In the genomic region with DNA sequence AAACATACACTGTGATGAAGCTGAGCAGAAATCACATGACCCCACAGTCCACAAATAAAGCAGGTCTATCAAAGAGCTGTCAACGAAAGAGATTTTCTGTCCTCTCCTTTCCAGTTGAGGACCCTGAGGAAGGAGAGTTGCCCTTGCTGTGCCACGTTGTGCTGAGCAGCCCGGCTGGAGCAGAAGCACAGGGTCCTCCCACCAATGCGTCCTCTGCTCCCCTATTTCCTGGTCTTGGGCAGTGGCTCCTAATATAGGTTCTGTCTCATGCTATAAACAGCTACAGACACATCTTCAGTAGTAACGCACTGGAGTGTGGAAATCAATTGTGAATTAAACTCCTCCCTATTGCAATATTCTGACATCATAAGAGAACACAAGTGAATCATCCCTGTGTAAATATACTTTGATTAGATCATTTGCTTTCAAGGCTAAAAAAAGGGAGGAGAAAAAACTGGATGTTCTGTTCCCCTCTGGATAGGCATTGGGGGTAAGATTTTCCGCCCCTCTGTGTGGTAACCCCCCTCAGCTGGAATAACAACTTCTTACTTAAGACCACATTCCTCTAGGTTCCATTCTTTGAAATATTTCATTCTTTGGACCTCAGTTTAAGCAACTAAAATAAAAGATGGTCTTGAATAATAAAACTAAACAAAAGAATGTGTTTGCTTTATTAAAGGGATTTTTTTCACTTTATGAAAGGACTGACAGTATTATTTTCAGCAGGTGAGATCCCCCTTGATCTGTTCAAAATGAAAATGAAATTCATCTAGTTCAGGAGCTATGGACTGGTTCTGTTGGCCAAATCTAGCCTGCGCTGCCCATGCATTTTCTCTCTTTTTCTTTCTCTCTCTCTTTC, we compare ENCODE assay signal across 1 cellular context.
A peak's percentile ranks its signal among the peaks of the same experiment; 100 is the strongest.
TF ChIP-seq lines count a peak whose summit lies in the region.

No MANE protein-coding gene starts in this region.

TF ChIP-seq in HepG2, 621 proteins besides CTCF, POLR2A, EP300 and RAD21 (continued from another document and continues in another):
- TF ChIP-seq FOXA1 (IDR thresholded peaks at IDR 0.05) (peak; percentile 40; the same call in 1 of the 2 replicates), FOXA1 (CRISPR knock-in tag; IDR thresholded peaks at IDR 0.05) (peak; percentile 71), ATF6 (CRISPR knock-in tag; conservative IDR thresholded peaks at IDR 0.05) (no peak), ELF1 (CRISPR knock-in tag; IDR thresholded peaks at IDR 0.05) (peak; percentile 22; the same call in 1 of the 2 replicates), YY1 (IDR thresholded peaks at IDR 0.05; ENCODE audit: insufficient read depth, insufficient replicate concordance, low read depth, low read length) (no peak), ZNF235 (CRISPR knock-in tag; IDR thresholded peaks at IDR 0.05; ENCODE audit: borderline replicate concordance) (no peak), GABPB1 (CRISPR knock-in tag; IDR thresholded peaks at IDR 0.05) (no peak), RNF219 (CRISPR knock-in tag; IDR thresholded peaks at IDR 0.05) (no peak), USF2 (IDR thresholded peaks at IDR 0.05; ENCODE audit: low read depth, low read length) (no peak), USF2 (CRISPR knock-in tag; IDR thresholded peaks at IDR 0.05; ENCODE audit: borderline replicate concordance) (no peak), ZBTB21 (CRISPR knock-in tag; IDR thresholded peaks at IDR 0.05) (peak; percentile 82; the same call in 1 of the 2 replicates), ATF4 (CRISPR knock-in tag; IDR thresholded peaks at IDR 0.05) (peak in 1 of 2 experiments; percentile 91; a peak in 2 of 4 replicates), MYNN (CRISPR knock-in tag; IDR thresholded peaks at IDR 0.05; ENCODE audit: low read depth) (no peak), FOSL2 (CRISPR knock-in tag; IDR thresholded peaks at IDR 0.05) (peak; percentile 92), DR1 (CRISPR knock-in tag; IDR thresholded peaks at IDR 0.05) (no peak), THYN1 (CRISPR knock-in tag; IDR thresholded peaks at IDR 0.05; ENCODE audit: borderline replicate concordance, low read depth) (no peak), PRDM15 (CRISPR knock-in tag; IDR thresholded peaks at IDR 0.05) (no peak), JUNB (CRISPR knock-in tag; IDR thresholded peaks at IDR 0.05; ENCODE audit: borderline replicate concordance) (peak; percentile 83; the same call in 1 of the 2 replicates), ELF3 (CRISPR knock-in tag; IDR thresholded peaks at IDR 0.05) (peak; percentile 68), RFX5 (IDR thresholded peaks at IDR 0.05; ENCODE audit: low read depth, low read length) (no peak), HNF4A (CRISPR knock-in tag; IDR thresholded peaks at IDR 0.05) (no peak), EED (CRISPR knock-in tag; IDR thresholded peaks at IDR 0.05) (no peak), MEF2D (CRISPR knock-in tag; IDR thresholded peaks at IDR 0.05) (0 out of 2 replicates have a peak, but pooled peaks have one; percentile 28), MAF1 (CRISPR knock-in tag; IDR thresholded peaks at IDR 0.05; ENCODE audit: borderline replicate concordance) (no peak), TBP (CRISPR knock-in tag; IDR thresholded peaks at IDR 0.05) (no peak), NR2F1 (CRISPR knock-in tag; IDR thresholded peaks at IDR 0.05) (0 out of 4 replicates have a peak, but pooled peaks of 1 of the 2 experiments have one; percentile 3), ZNF552 (CRISPR knock-in tag; IDR thresholded peaks at IDR 0.05; ENCODE audit: borderline replicate concordance) (no peak), SRSF9 (IDR thresholded peaks at IDR 0.05; ENCODE audit: borderline replicate concordance, insufficient read depth, low read depth, low read length, poor library complexity, severe bottlenecking) (no peak), U2AF2 (IDR thresholded peaks at IDR 0.05; ENCODE audit: low read depth, low read length) (no peak)
- TF ChIP-seq, protein P1, sequence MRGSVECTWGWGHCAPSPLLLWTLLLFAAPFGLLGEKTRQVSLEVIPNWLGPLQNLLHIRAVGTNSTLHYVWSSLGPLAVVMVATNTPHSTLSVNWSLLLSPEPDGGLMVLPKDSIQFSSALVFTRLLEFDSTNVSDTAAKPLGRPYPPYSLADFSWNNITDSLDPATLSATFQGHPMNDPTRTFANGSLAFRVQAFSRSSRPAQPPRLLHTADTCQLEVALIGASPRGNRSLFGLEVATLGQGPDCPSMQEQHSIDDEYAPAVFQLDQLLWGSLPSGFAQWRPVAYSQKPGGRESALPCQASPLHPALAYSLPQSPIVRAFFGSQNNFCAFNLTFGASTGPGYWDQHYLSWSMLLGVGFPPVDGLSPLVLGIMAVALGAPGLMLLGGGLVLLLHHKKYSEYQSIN (CRISPR knock-in tag; IDR thresholded peaks at IDR 0.05; ENCODE audit: borderline replicate concordance) = no peak
- TF ChIP-seq, protein P2, sequence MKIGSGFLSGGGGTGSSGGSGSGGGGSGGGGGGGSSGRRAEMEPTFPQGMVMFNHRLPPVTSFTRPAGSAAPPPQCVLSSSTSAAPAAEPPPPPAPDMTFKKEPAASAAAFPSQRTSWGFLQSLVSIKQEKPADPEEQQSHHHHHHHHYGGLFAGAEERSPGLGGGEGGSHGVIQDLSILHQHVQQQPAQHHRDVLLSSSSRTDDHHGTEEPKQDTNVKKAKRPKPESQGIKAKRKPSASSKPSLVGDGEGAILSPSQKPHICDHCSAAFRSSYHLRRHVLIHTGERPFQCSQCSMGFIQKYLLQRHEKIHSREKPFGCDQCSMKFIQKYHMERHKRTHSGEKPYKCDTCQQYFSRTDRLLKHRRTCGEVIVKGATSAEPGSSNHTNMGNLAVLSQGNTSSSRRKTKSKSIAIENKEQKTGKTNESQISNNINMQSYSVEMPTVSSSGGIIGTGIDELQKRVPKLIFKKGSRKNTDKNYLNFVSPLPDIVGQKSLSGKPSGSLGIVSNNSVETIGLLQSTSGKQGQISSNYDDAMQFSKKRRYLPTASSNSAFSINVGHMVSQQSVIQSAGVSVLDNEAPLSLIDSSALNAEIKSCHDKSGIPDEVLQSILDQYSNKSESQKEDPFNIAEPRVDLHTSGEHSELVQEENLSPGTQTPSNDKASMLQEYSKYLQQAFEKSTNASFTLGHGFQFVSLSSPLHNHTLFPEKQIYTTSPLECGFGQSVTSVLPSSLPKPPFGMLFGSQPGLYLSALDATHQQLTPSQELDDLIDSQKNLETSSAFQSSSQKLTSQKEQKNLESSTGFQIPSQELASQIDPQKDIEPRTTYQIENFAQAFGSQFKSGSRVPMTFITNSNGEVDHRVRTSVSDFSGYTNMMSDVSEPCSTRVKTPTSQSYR (CRISPR knock-in tag; IDR thresholded peaks at IDR 0.05; ENCODE audit: borderline replicate concordance) = no peak
- TF ChIP-seq, protein P3, sequence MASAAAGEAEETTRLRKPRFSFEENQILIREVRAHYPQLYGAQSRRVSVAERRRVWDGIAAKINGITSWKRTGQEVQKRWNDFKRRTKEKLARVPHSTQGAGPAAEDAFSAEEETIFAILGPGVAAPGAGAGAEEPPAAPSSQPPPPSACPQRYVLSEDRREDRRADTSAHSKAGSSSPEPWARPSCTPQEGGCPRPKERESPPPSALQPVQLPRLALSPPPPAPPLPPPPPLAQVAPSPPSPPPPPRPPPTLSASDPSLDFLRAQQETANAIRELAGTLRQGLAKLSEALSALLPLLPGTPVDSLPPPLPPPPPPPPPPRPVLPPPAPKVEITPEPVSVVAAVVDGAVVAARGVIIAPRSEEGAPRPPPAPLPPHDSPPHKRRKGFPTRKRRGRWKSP (CRISPR knock-in tag; IDR thresholded peaks at IDR 0.05) = peak; percentile 32; the same call in 1 of the 2 replicates
- TF ChIP-seq, protein P4, sequence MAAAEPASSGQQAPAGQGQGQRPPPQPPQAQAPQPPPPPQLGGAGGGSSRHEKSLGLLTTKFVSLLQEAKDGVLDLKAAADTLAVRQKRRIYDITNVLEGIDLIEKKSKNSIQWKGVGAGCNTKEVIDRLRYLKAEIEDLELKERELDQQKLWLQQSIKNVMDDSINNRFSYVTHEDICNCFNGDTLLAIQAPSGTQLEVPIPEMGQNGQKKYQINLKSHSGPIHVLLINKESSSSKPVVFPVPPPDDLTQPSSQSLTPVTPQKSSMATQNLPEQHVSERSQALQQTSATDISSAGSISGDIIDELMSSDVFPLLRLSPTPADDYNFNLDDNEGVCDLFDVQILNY (CRISPR knock-in tag; conservative IDR thresholded peaks at IDR 0.05) = no peak
- TF ChIP-seq, protein P5, sequence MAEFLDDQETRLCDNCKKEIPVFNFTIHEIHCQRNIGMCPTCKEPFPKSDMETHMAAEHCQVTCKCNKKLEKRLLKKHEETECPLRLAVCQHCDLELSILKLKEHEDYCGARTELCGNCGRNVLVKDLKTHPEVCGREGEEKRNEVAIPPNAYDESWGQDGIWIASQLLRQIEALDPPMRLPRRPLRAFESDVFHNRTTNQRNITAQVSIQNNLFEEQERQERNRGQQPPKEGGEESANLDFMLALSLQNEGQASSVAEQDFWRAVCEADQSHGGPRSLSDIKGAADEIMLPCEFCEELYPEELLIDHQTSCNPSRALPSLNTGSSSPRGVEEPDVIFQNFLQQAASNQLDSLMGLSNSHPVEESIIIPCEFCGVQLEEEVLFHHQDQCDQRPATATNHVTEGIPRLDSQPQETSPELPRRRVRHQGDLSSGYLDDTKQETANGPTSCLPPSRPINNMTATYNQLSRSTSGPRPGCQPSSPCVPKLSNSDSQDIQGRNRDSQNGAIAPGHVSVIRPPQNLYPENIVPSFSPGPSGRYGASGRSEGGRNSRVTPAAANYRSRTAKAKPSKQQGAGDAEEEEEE (CRISPR knock-in tag; IDR thresholded peaks at IDR 0.05; ENCODE audit: borderline replicate concordance) = no peak
